In genomic region chr1:221716713-221717490, GRCh38 we compare ENCODE assay signal across 1 cellular context.
A peak's percentile ranks its signal among the peaks of the same experiment; 100 is the strongest.
TF ChIP-seq lines count a peak whose summit lies in the region.

No MANE protein-coding gene starts in this region.

TF ChIP-seq in SK-N-SH, 30 proteins besides CTCF, POLR2A, EP300 and RAD21:
- TF ChIP-seq REST (IDR thresholded peaks at IDR 0.05; ENCODE audit: low read depth, low read length), result 0 out of 2 replicates have a peak, but pooled peaks have one; percentile 53
- TF ChIP-seq FOXJ3 (CRISPR knock-in tag; IDR thresholded peaks at IDR 0.05), result peak; percentile 49; the same call in 1 of the 2 replicates
- no peak for TF ChIP-seq NRF1 (IDR thresholded peaks at IDR 0.05; ENCODE audit: low read depth, low read length)
- TF ChIP-seq IRF3 (IDR thresholded peaks at IDR 0.05; ENCODE audit: low read depth, low read length), result no peak
- no peak for TF ChIP-seq TEAD4 (IDR thresholded peaks at IDR 0.05; ENCODE audit: borderline replicate concordance, insufficient read depth)
- TF ChIP-seq ZBTB33 (IDR thresholded peaks at IDR 0.05; ENCODE audit: borderline replicate concordance, low read depth), result no peak
- TF ChIP-seq GATA2 (CRISPR knock-in tag; IDR thresholded peaks at IDR 0.05), result peak; percentile 49; the same call in 1 of the 2 replicates
- peak; percentile 42 for TF ChIP-seq CHD2 (IDR thresholded peaks at IDR 0.05; ENCODE audit: low read length, partially characterized antibody)
- peak; percentile 69; the same call in 1 of the 2 replicates for TF ChIP-seq RCOR1 (IDR thresholded peaks at IDR 0.05; ENCODE audit: low read length)
- 0 out of 2 replicates have a peak, but pooled peaks have one; percentile 4 for TF ChIP-seq PBX3 (IDR thresholded peaks at IDR 0.05)
- TF ChIP-seq SMC3 (IDR thresholded peaks at IDR 0.05; ENCODE audit: low read depth, low read length), result no peak
